18 cellular contexts compared by ENCODE assay signal in genomic region chr5:3153226-3153858, GRCh38.
A peak's percentile ranks its signal among the peaks of the same experiment; 100 is the strongest.
DNase-seq lines count a peak whose midpoint lies in the region; ATAC-seq, FAIRE-seq and TF ChIP-seq lines count a peak whose summit lies in the region.
"Had no signal": no experiment of that assay in that cellular context is flagged by ENCODE, and none has a peak within 500 bp of the region (broad histone marks: within the 10 kb centered on the region; RNA-seq: fewer than 3 reads in every experiment).

No MANE protein-coding gene starts in this region.

- WGBS in H1 (ENCODE audit: extremely low coverage in 1 of 2, insufficient coverage in 1 of 2, insufficient read length in 1 of 2, insufficient replicate concordance in 2 of 2, low coverage in 1 of 2, low lambda C conversion rate in 2 of 2, missing lambda C conversion rate in 1 of 2), 2 experiments: 89% methylated on average over 10 of the region's 10 CpGs; no CpG with 5 or more reads in 1 of the 2 experiments
- 77% methylated on average over 10 of the region's 10 CpGs for WGBS in smooth muscle cell (ENCODE audit: low lambda C conversion rate)

- TF ChIP-seq RAD21 in H1 (IDR thresholded peaks at IDR 0.05 in 1 of 2, conservative IDR thresholded peaks at IDR 0.05 in 1 of 2; ENCODE audit: low read depth in 2 of 2, low read length in 2 of 2): no peak

- DNase-seq in NCI-H82 (lab: John Stamatoyannopoulos, UW) (peak; percentile 9), NCI-H82 treated with DMSO at 0.1 percent for 48 hours (lab: John Stamatoyannopoulos, UW; ENCODE audit: unreplicated experiment) (no peak), DMS153 treated with DMSO at 0.1 percent for 48 hours (lab: John Stamatoyannopoulos, UW; ENCODE audit: unreplicated experiment) (peak; percentile 51), H1 (ENCODE audit: low read depth in 1 of 2, low spot score in 2 of 2) (no peak), smooth muscle cell (lab: John Stamatoyannopoulos, UW; ENCODE audit: unreplicated experiment) (no peak), RCC 7860 (ENCODE audit: low spot score) (no peak)
- DNase-seq: ACHN; Calu3; CD4-positive, alpha-beta T cell; DMS 273 treated with DMSO at 0.1 percent for 48 hours; DMS79 treated with DMSO at 0.1 percent for 48 hours; EL; GM23248; H9 had no signal

- H3K9me3 ChIP-seq in H1 (ENCODE audit: insufficient read depth in 2 of 2, low read depth in 1 of 2, low read length in 1 of 2) (0 out of 4 replicates have a peak, but pooled peaks cover 0 to 3% of the 10 kb centered on the region in 2 experiments), smooth muscle cell (replicated peaks; ENCODE audit: low read depth) (no peaks in the 10 kb centered on the region)

- no peak overlapping the region for H4K5ac ChIP-seq in H1 (ENCODE audit: insufficient read length, low read depth, low read length)

- peaks cover 0 to 6% (median 0%) of the 10 kb centered on the region in 4 experiments; a peak in 1 of 7 replicates for H3K4me1 ChIP-seq in H1 (replicated peaks in 1 of 4; ENCODE audit: control insufficient read depth in 3 of 4, insufficient read depth in 4 of 4, low read length in 3 of 4)
- no peaks in the 10 kb centered on the region for H3K4me1 ChIP-seq in smooth muscle cell (ENCODE audit: low read depth)

- peak overlapping the region; percentile 9 for H2BK120ac ChIP-seq in H1 (replicated peaks; ENCODE audit: low read depth, low read length)

- TF ChIP-seq CTCF in H1 (IDR thresholded peaks at IDR 0.05; ENCODE audit: control extremely low read depth in 1 of 3, insufficient read depth in 1 of 3, low read depth in 1 of 3, low read length in 3 of 3) (no peak), smooth muscle cell (IDR thresholded peaks at IDR 0.05; ENCODE audit: borderline replicate concordance, insufficient read depth, poor library complexity, severe bottlenecking) (no peak)

- H3K79me2 ChIP-seq in H1 (ENCODE audit: control insufficient read depth in 1 of 2, insufficient read depth in 2 of 2, low read length in 2 of 2): no peaks in the 10 kb centered on the region
- H3K79me2 ChIP-seq in smooth muscle cell (ENCODE audit: low read depth): no peaks in the 10 kb centered on the region

- no peak overlapping the region for H2BK5ac ChIP-seq in H1 (ENCODE audit: low read depth, low read length)

- no peak for TF ChIP-seq POLR2A in H1 (IDR thresholded peaks at IDR 0.05; ENCODE audit: control extremely low read depth in 1 of 2, low read depth in 2 of 2, low read length in 2 of 2)

- H3K23me2 ChIP-seq in H1 (ENCODE audit: low read depth, low read length): no peaks in the 10 kb centered on the region

- H3K4me3 ChIP-seq in H1 (ENCODE audit: extremely low read depth in 1 of 4, insufficient read depth in 2 of 4, low read depth in 3 of 4, low read length in 4 of 4) (no peak overlapping the region), smooth muscle cell (no peak overlapping the region)
- H3K4me3 ChIP-seq: BLaER1 treated with 17β-estradiol and CSF1 and Interleukin-3, amounts not matched to agents 10 nM and 100 nM; GM23248 had no signal

- H3K36me3 ChIP-seq in H1 (ENCODE audit: control insufficient read depth in 2 of 4, insufficient read depth in 4 of 4, low read length in 3 of 4) (no peaks in the 10 kb centered on the region), smooth muscle cell (ENCODE audit: low read depth) (no peaks in the 10 kb centered on the region)
- H3K36me3 ChIP-seq: BLaER1 treated with 17β-estradiol and CSF1 and Interleukin-3, amounts not matched to agents 10 nM and 100 nM had no signal

- no peaks in the 10 kb centered on the region for H3K27me3 ChIP-seq in H1 (replicated peaks in 1 of 4; ENCODE audit: control insufficient read depth in 3 of 4, extremely low read depth in 1 of 4, insufficient read depth in 3 of 4, low read length in 3 of 4)
- H3K27me3 ChIP-seq in smooth muscle cell (ENCODE audit: low read depth): no peaks in the 10 kb centered on the region
- H3K27me3 ChIP-seq: BLaER1 treated with 17β-estradiol and CSF1 and Interleukin-3, amounts not matched to agents 10 nM and 100 nM had no signal

- FAIRE-seq in H1 (lab: Jason Lieb, UNC) (no peak), RCC 7860 (lab: Jason Lieb, UNC) (no peak)
- FAIRE-seq: G401.6, GM12891 had no signal

- H2BK15ac ChIP-seq in H1 (ENCODE audit: low read length): no peak overlapping the region

- H3K9ac ChIP-seq in H1 (replicated peaks in 1 of 4; ENCODE audit: extremely low read depth in 1 of 4, low read depth in 3 of 4, low read length in 3 of 4) (no peak overlapping the region), smooth muscle cell (ENCODE audit: low read depth) (no peak overlapping the region)
- H3K9ac ChIP-seq: BLaER1 treated with 17β-estradiol and CSF1 and Interleukin-3, amounts not matched to agents 10 nM and 100 nM; GM23248 had no signal

- no peak for TF ChIP-seq EP300 in H1 (IDR thresholded peaks at IDR 0.05; ENCODE audit: borderline replicate concordance in 1 of 2, low read depth in 2 of 2, low read length in 2 of 2)

- H2BK12ac ChIP-seq in H1 (ENCODE audit: low read depth, low read length): no peak overlapping the region

- no peak overlapping the region for H3K4ac ChIP-seq in H1 (replicated peaks; ENCODE audit: insufficient read length, low read depth, low read length)

- H3K4me2 ChIP-seq in H1 (ENCODE audit: insufficient read depth in 1 of 2, low read depth in 2 of 2, low read length in 2 of 2) (no peak overlapping the region), smooth muscle cell (peak overlapping the region; percentile 44)
- H3K4me2 ChIP-seq: BLaER1 treated with 17β-estradiol and CSF1 and Interleukin-3, amounts not matched to agents 10 nM and 100 nM had no signal

- H3K27ac ChIP-seq in H1 (ENCODE audit: low read depth, low read length) (no peak overlapping the region), smooth muscle cell (ENCODE audit: low read depth) (no peak overlapping the region)
- H3K27ac ChIP-seq: BLaER1 treated with 17β-estradiol and CSF1 and Interleukin-3, amounts not matched to agents 10 nM and 100 nM; GM23248 had no signal

- no peaks in the 10 kb centered on the region for H4K20me1 ChIP-seq in H1 (replicated peaks in 1 of 2; ENCODE audit: control insufficient read depth in 1 of 2, insufficient read depth in 2 of 2, low read length in 2 of 2)
- H4K20me1 ChIP-seq in smooth muscle cell (ENCODE audit: low read depth): no peaks in the 10 kb centered on the region
- H4K20me1 ChIP-seq: BLaER1 treated with 17β-estradiol and CSF1 and Interleukin-3, amounts not matched to agents 10 nM and 100 nM had no signal

- ATAC-seq in HG03045 (IDR thresholded peaks at IDR 0.05; ENCODE audit: unreplicated experiment): no peak

- CTCF ChIA-PET in H1 (lab: Charles Lee; ENCODE audit: partially characterized antibody): interaction anchor here (0.6 to 1.0 kb wide), 2 partner anchors 24 to 30 kb away, joined by 3 read pairs; no protein-coding TSS in a partner anchor

- no peak overlapping the region for H3K23ac ChIP-seq in H1 (ENCODE audit: insufficient read length)

- H3K14ac ChIP-seq in H1 (ENCODE audit: insufficient read length): no peak overlapping the region

- no peaks in the 10 kb centered on the region for H3F3A ChIP-seq in smooth muscle cell (ENCODE audit: low read depth)

- no peak overlapping the region for H3K18ac ChIP-seq in H1 (ENCODE audit: extremely low read depth, low read length)

- POLR2A ChIA-PET in H1 (lab: Charles Lee; ENCODE audit: partially characterized antibody): no interaction called here

- H2AFZ ChIP-seq in H1 (ENCODE audit: low read length) (no peak overlapping the region), smooth muscle cell (ENCODE audit: low read depth) (no peak overlapping the region)
- H2AFZ ChIP-seq: GM23248 had no signal

- H3K79me1 ChIP-seq in H1 (ENCODE audit: low read depth, low read length): no peaks in the 10 kb centered on the region

- no peak overlapping the region for H4K8ac ChIP-seq in H1 (ENCODE audit: extremely low read depth, insufficient read depth, low read length)

- H3K56ac ChIP-seq in H1 (replicated peaks; ENCODE audit: insufficient read length, low read depth, low read length): no peak overlapping the region

- H2BK20ac ChIP-seq in H1 (ENCODE audit: low read length): no peak overlapping the region

- H4K91ac ChIP-seq in H1 (replicated peaks; ENCODE audit: insufficient read length, low read length): no peak overlapping the region

- no peak overlapping the region for H2AK5ac ChIP-seq in H1 (ENCODE audit: low read depth, low read length)

TF ChIP-seq in H1, 55 proteins besides CTCF, POLR2A, EP300 and RAD21 (continues in another document):
- TF ChIP-seq MAX (IDR thresholded peaks at IDR 0.05): no peak
- no peak for TF ChIP-seq JUN (IDR thresholded peaks at IDR 0.05; ENCODE audit: low read depth, low read length)
- TF ChIP-seq YY1 (IDR thresholded peaks at IDR 0.05; ENCODE audit: low read depth, low read length): no peak
- TF ChIP-seq JUND (IDR thresholded peaks at IDR 0.05; ENCODE audit: low read length): no peak
- TF ChIP-seq CBX5 (IDR thresholded peaks at IDR 0.05; ENCODE audit: low read depth, low read length): no peak
- TF ChIP-seq EGR1 (IDR thresholded peaks at IDR 0.05; ENCODE audit: borderline replicate concordance, low read depth, low read length): no peak
- no peak for TF ChIP-seq KDM1A (IDR thresholded peaks at IDR 0.05; ENCODE audit: borderline replicate concordance, low read length)
- TF ChIP-seq NRF1 (IDR thresholded peaks at IDR 0.05; ENCODE audit: low read depth, low read length): no peak
- TF ChIP-seq SUZ12 (IDR thresholded peaks at IDR 0.05; ENCODE audit: low read length): no peak
- TF ChIP-seq NANOG (IDR thresholded peaks at IDR 0.05; ENCODE audit: insufficient read depth, low read depth, low read length, poor library complexity, severe bottlenecking): no peak
- no peak for TF ChIP-seq PHF8 (conservative IDR thresholded peaks at IDR 0.05; ENCODE audit: low read depth, low read length)

Comparison
In these comparisons a context has a peak if more than half of its experiments do, and no peak if none do; other contexts are left out.
1. DNase-seq: peak in NCI-H82 (single experiment) and DMS153 treated with DMSO at 0.1 percent for 48 hours (single experiment); none in NCI-H82 treated with DMSO at 0.1 percent for 48 hours (single experiment), H1 (0 of 2), smooth muscle cell (single experiment) and RCC 7860 (single experiment).